10 cellular contexts compared by ENCODE assay signal in the genomic region with DNA sequence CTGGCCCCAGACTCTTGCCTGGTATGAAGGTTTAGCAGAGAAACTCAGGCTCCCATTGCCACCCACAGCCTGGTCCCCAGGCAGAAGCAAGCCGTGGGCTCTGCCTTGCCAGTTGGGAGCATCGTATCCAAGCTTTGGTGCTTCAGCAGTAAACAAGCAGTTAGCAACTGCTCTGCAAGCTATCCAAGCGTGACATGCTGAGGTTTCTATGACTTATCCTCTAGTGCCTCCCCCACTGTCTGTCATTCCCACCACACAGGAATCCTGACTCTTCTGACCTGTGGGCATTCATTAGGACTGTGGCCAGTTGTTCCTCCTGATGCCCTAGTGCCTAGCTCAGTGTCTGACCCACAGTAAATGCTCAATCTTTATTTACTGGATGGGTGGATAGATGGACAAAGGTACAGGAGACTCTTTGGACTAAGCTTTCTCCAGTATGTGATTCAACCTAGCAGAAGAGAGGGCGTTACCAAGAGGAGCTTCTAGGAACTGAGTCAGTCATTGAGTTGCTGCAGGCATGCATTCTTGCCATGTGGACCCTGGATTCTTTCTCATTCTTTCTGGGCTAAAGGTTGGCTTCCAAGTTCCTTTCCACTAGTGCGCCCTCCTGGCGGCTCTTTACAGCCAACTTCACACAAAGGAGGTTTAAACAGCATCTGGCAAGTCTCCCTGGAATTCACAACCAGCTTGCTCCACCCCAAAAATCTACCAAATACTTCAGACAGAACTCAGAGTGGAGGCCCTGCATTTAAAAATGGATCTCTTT. TPM values are rescaled to one million over a fixed set of nuclear protein-coding genes. Genes with fewer than 3 reads are reported as not detected.
DNase-seq lines count a peak whose midpoint lies in the region; ATAC-seq and TF ChIP-seq lines count a peak whose summit lies in the region.
"Had no signal": no experiment of that assay in that cellular context is flagged by ENCODE, and none has a peak within 500 bp of the region (broad histone marks: within the 10 kb centered on the region; RNA-seq: fewer than 3 reads in every experiment).

No MANE protein-coding gene starts in this region.

- DNase-seq in AG10803 (ENCODE audit: low read depth) = peak; percentile 99
- peak; percentile 99 for DNase-seq in HS-27A (ENCODE audit: low read depth)
- peak; percentile 94 for DNase-seq in brain microvascular endothelial cell
- no peak for DNase-seq in ecto neural progenitor cell (ENCODE audit: low spot score)
- no peak for DNase-seq in D341Med (ENCODE audit: low spot score)
- DNase-seq: foreskin melanocyte had no signal

- no peak overlapping the region; the same call in 1 of the 2 replicates for H3K4me3 ChIP-seq in AG10803 (ENCODE audit: low read length)
- no peak overlapping the region for H3K4me3 ChIP-seq in brain microvascular endothelial cell (ENCODE audit: low read depth, low read length)
- no peak overlapping the region for H3K4me3 ChIP-seq in liver (ENCODE audit: low read depth in 1 of 3, low read length in 3 of 3)
- H3K4me3 ChIP-seq: vagina had no signal

- TF ChIP-seq CTCF in AG10803 (conservative IDR thresholded peaks at IDR 0.05; ENCODE audit: low read length) = peak; percentile 60
- TF ChIP-seq CTCF in brain microvascular endothelial cell (IDR thresholded peaks at IDR 0.05; ENCODE audit: low read depth, low read length, missing control alignments) = peak; percentile 69
- TF ChIP-seq CTCF in liver (IDR thresholded peaks at IDR 0.05; ENCODE audit: low read depth, low read length, missing input control) = no peak

- peak; percentile 33 to 52 for TF ChIP-seq RAD21 in liver (IDR thresholded peaks at IDR 0.05)

- in situ Hi-C loops in brain microvascular endothelial cell (cut with HindIII; ENCODE audit: low pct_ligation_motif_present, low sequenced_read_pairs) = loop anchor here (25.0 kb wide), 1 partner anchor 144 kb away; no protein-coding TSS in a partner anchor

- ATAC-seq in GM21723 (IDR thresholded peaks at IDR 0.05; ENCODE audit: unreplicated experiment) (no peak), HG03439 (IDR thresholded peaks at IDR 0.05; ENCODE audit: unreplicated experiment) (no peak)

- H3K27ac ChIP-seq in brain microvascular endothelial cell (peak overlapping the region; percentile 87), liver (ENCODE audit: low read depth in 1 of 2, low read length in 2 of 2) (no peak overlapping the region)
- H3K27ac ChIP-seq: vagina had no signal

- H3K36me3 ChIP-seq in brain microvascular endothelial cell (replicated peaks) = no peaks in the 10 kb centered on the region
- no peaks in the 10 kb centered on the region for H3K36me3 ChIP-seq in liver (ENCODE audit: control insufficient read depth in 4 of 4, insufficient read depth in 3 of 4, low read depth in 1 of 4, low read length in 3 of 4)
- H3K36me3 ChIP-seq: vagina had no signal

- no peak overlapping the region for H3K9ac ChIP-seq in liver (ENCODE audit: low read depth in 1 of 2, low read length in 2 of 2)

- H3K4me1 ChIP-seq in liver (ENCODE audit: control insufficient read depth in 4 of 4, insufficient read depth in 4 of 4, low read length in 3 of 4) = peaks cover 0 to 11% (median 4%) of the 10 kb centered on the region in 4 donors
- H3K4me1 ChIP-seq: vagina had no signal

- no peaks in the 10 kb centered on the region for H3K27me3 ChIP-seq in brain microvascular endothelial cell (replicated peaks)
- H3K27me3 ChIP-seq in liver (ENCODE audit: control insufficient read depth in 4 of 4, insufficient read depth in 4 of 4, low read length in 3 of 4) = no peaks in the 10 kb centered on the region
- H3K27me3 ChIP-seq: vagina had no signal

- 79% methylated on average over 6 of the region's 6 CpGs for WGBS in liver

- H3K9me3 ChIP-seq in liver (ENCODE audit: control insufficient read depth in 4 of 4, low read length in 3 of 4) = no peaks in the 10 kb centered on the region
- H3K9me3 ChIP-seq: vagina had no signal

TF ChIP-seq in liver, 16 proteins besides CTCF, POLR2A, EP300 and RAD21:
- no peak for TF ChIP-seq TAF1 (conservative IDR thresholded peaks at IDR 0.05)
- peak; percentile 18 to 23 for TF ChIP-seq RXRA (IDR thresholded peaks at IDR 0.05)
- no peak for TF ChIP-seq GABPA (IDR thresholded peaks at IDR 0.05 in 1 of 2, conservative IDR thresholded peaks at IDR 0.05 in 1 of 2)

RNA-seq across cellular contexts. Expression of a gene that starts 40.6 kb away (rescaled TPM):
- total RNA-seq in liver = 10 to 100 TPM; 34.8 to 35.6 TPM
- 10 to 100 TPM; 49.5 to 58.5 TPM for polyA plus RNA-seq in liver

RNA-seq across cellular contexts. Expression of a gene that starts 45.2 kb away (rescaled TPM):
- total RNA-seq in liver = 100 to 1,000 TPM in 1 of 2 donors, 10 to 100 TPM in 1; 45.7 to 206 TPM
- polyA plus RNA-seq in liver = 100 to 1,000 TPM in 1 of 2 donors, 10 to 100 TPM in 1; 93.2 to 107 TPM
- total RNA-seq: vagina had no signal

Comparison
In these comparisons a context has a peak if more than half of its experiments do, and no peak if none do; other contexts are left out.
1. DNase-seq: peak in AG10803 (single experiment), HS-27A (single experiment) and brain microvascular endothelial cell (single experiment); none in ecto neural progenitor cell (single experiment) and D341Med (single experiment).